Comparison of ENCODE assay signal across 14 cellular contexts in genomic region chr22:48927591-48927990, GRCh38.
A peak's percentile ranks its signal among the peaks of the same experiment; 100 is the strongest.
DNase-seq lines count a peak whose midpoint lies in the region; ATAC-seq and TF ChIP-seq lines count a peak whose summit lies in the region.
"Had no signal": no experiment of that assay in that cellular context is flagged by ENCODE, and none has a peak within 500 bp of the region (broad histone marks: within the 10 kb centered on the region; RNA-seq: fewer than 3 reads in every experiment).

No MANE protein-coding gene starts in this region.

- no peak for TF ChIP-seq POLR2A in esophagus muscularis mucosa (IDR thresholded peaks at IDR 0.05; ENCODE audit: low read depth)

- H3K4me3 ChIP-seq in esophagus muscularis mucosa = no peak overlapping the region
- H3K4me3 ChIP-seq: BLaER1 treated with 17β-estradiol and CSF1 and Interleukin-3, amounts not matched to agents 10 nM and 100 nM; GM23248; HAP-1 had no signal

- POLR2A ChIA-PET in activated CD4-positive, alpha-beta memory T cell treated with anti-CD3 and anti-CD28 coated beads, Interleukin-2, amount 10 ng/mL, durations not matched to agents 7 days and 5 days (lab: Charles Lee) = no interaction called here

- no peaks in the 10 kb centered on the region for H3K4me1 ChIP-seq in esophagus muscularis mucosa
- H3K4me1 ChIP-seq: BLaER1 treated with 17β-estradiol and CSF1 and Interleukin-3, amounts not matched to agents 10 nM and 100 nM; HAP-1 had no signal

- no peaks in the 10 kb centered on the region for H3K9me3 Mint-ChIP-seq in activated CD4-positive, alpha-beta memory T cell treated with anti-CD3 and anti-CD28 coated beads, Interleukin-2, amount 10 ng/mL, durations not matched to agents 7 days and 5 days
- H3K9me3 Mint-ChIP-seq: CD8-positive, alpha-beta T cell had no signal

- H3K27ac Mint-ChIP-seq in activated CD4-positive, alpha-beta memory T cell treated with anti-CD3 and anti-CD28 coated beads, Interleukin-2, amount 10 ng/mL, durations not matched to agents 7 days and 5 days = no peak overlapping the region
- H3K27ac Mint-ChIP-seq: B cell; CD8-positive, alpha-beta T cell had no signal

- no peak overlapping the region for H3K4me3 Mint-ChIP-seq in activated CD4-positive, alpha-beta memory T cell treated with anti-CD3 and anti-CD28 coated beads, Interleukin-2, amount 10 ng/mL, durations not matched to agents 7 days and 5 days
- H3K4me3 Mint-ChIP-seq: B cell; CD8-positive, alpha-beta T cell had no signal

- TF ChIP-seq EP300 in esophagus muscularis mucosa (IDR thresholded peaks at IDR 0.05) = no peak

- peaks cover 0 to 17% (median 0%) of the 10 kb centered on the region in 4 donors for H3K27me3 ChIP-seq in esophagus muscularis mucosa

- WGBS in esophagus muscularis mucosa = 82% methylated on average over 13 of the region's 13 CpGs

- no peak overlapping the region for H3K27ac ChIP-seq in esophagus muscularis mucosa (replicated peaks in 1 of 4)
- H3K27ac ChIP-seq: BLaER1 treated with 17β-estradiol and CSF1 and Interleukin-3, amounts not matched to agents 10 nM and 100 nM; GM23248 had no signal

- no peak for TF ChIP-seq CTCF in esophagus muscularis mucosa (IDR thresholded peaks at IDR 0.05)

- CTCF ChIA-PET in activated CD4-positive, alpha-beta memory T cell treated with anti-CD3 and anti-CD28 coated beads, Interleukin-2, amount 10 ng/mL, durations not matched to agents 7 days and 5 days (lab: Charles Lee) = no interaction called here

- H3K4me1 Mint-ChIP-seq in activated CD4-positive, alpha-beta memory T cell treated with anti-CD3 and anti-CD28 coated beads, Interleukin-2, amount 10 ng/mL, durations not matched to agents 7 days and 5 days = no peaks in the 10 kb centered on the region
- H3K4me1 Mint-ChIP-seq: B cell had no signal

- intact Hi-C loops in esophagus muscularis mucosa (cut with DNase I) = no loop called here

- no peaks in the 10 kb centered on the region for H3K36me3 ChIP-seq in esophagus muscularis mucosa
- H3K36me3 ChIP-seq: BLaER1 treated with 17β-estradiol and CSF1 and Interleukin-3, amounts not matched to agents 10 nM and 100 nM; HAP-1 had no signal

- H3K9me3 ChIP-seq in esophagus muscularis mucosa = no peaks in the 10 kb centered on the region
- H3K9me3 ChIP-seq: HAP-1 had no signal

- peaks cover 3% of the 10 kb centered on the region for H3K27me3 Mint-ChIP-seq in activated CD4-positive, alpha-beta memory T cell treated with anti-CD3 and anti-CD28 coated beads, Interleukin-2, amount 10 ng/mL, durations not matched to agents 7 days and 5 days

- peak; percentile 24 for DNase-seq in NCI-H510A treated with DMSO at 0.1 percent for 48 hours (lab: John Stamatoyannopoulos, UW)
- no peak for DNase-seq in NCI-H510A (lab: John Stamatoyannopoulos, UW)
- peak; percentile 41 for DNase-seq in activated effector memory CD4-positive, alpha-beta T cell treated with anti-CD3 and anti-CD28 coated beads, Interleukin-2, amount 50 U/mL, for 16 hours
- DNase-seq in activated effector memory CD4-positive, alpha-beta T cell treated with Interleukin-2 at 50 U/mL for 16 hours = no peak
- peak; percentile 21 for DNase-seq in esophagus muscularis mucosa (ENCODE audit: extremely low spot score)
- no peak for DNase-seq in activated CD4-positive, alpha-beta memory T cell treated with anti-CD3 and anti-CD28 coated beads, Interleukin-2, amount 10 ng/mL, durations not matched to agents 7 days and 5 days
- DNase-seq: Calu3, GM23248 had no signal

- ATAC-seq in GM19397 (IDR thresholded peaks at IDR 0.05; ENCODE audit: unreplicated experiment) = no peak
- ATAC-seq: CD8-positive, alpha-beta T cell; HepG2 had no signal

- H3K36me3 Mint-ChIP-seq in activated CD4-positive, alpha-beta memory T cell treated with anti-CD3 and anti-CD28 coated beads, Interleukin-2, amount 10 ng/mL, durations not matched to agents 7 days and 5 days (ENCODE audit: low read depth) = no peaks in the 10 kb centered on the region
- H3K36me3 Mint-ChIP-seq: CD8-positive, alpha-beta T cell had no signal

Comparison
In these comparisons a context has a peak if more than half of its experiments do, and no peak if none do; other contexts are left out.
1. DNase-seq: peak in NCI-H510A treated with DMSO at 0.1 percent for 48 hours (single experiment), activated effector memory CD4-positive, alpha-beta T cell treated with anti-CD3 and anti-CD28 coated beads, Interleukin-2, amount 50 U/mL, for 16 hours (single experiment) and esophagus muscularis mucosa (single experiment); none in NCI-H510A (single experiment), activated effector memory CD4-positive, alpha-beta T cell treated with Interleukin-2 at 50 U/mL for 16 hours (single experiment) and activated CD4-positive, alpha-beta memory T cell treated with anti-CD3 and anti-CD28 coated beads, Interleukin-2, amount 10 ng/mL, durations not matched to agents 7 days and 5 days (single experiment).